In genomic region chr1:40143891-40144575, GRCh38 we compare ENCODE assay signal across 8 cellular contexts. TPM values are rescaled to one million over a fixed set of nuclear protein-coding genes. Genes with fewer than 3 reads are reported as not detected.
A peak's percentile ranks its signal among the peaks of the same experiment; 100 is the strongest.
DNase-seq lines count a peak whose midpoint lies in the region; ATAC-seq, FAIRE-seq and TF ChIP-seq lines count a peak whose summit lies in the region.

No MANE protein-coding gene starts in this region.

- H3K9ac ChIP-seq in endothelial cell of umbilical vein (replicated peaks; ENCODE audit: extremely low read depth, insufficient read depth, low read length) = no peak overlapping the region

- POLR2A ChIA-PET in CD4-positive, alpha-beta memory T cell (lab: Charles Lee; ENCODE audit: partially characterized antibody) = interaction anchor here (1.1 kb wide), 1 partner anchor 9 kb away, joined by 3 read pairs; no protein-coding TSS in a partner anchor
- POLR2A ChIA-PET in endothelial cell of umbilical vein (lab: Charles Lee) = interaction anchor here (0.6 kb wide), 1 partner anchor 191 kb away, joined by 3 read pairs; no protein-coding TSS in a partner anchor

- no peaks in the 10 kb centered on the region for H3K27me3 ChIP-seq in CD4-positive, alpha-beta memory T cell (ENCODE audit: insufficient read depth, low read length)
- H3K27me3 ChIP-seq in endothelial cell of umbilical vein (ENCODE audit: control insufficient read depth in 2 of 2, insufficient read depth in 2 of 2, low read length in 2 of 2) = peaks cover 22 to 37% of the 10 kb centered on the region in 2 experiments

- H3K4me1 Mint-ChIP-seq in CD4-positive, alpha-beta memory T cell = peaks cover 0 to 7% (median 3%) of the 10 kb centered on the region in 4 donors

- no peaks in the 10 kb centered on the region for H3K36me3 ChIP-seq in CD4-positive, alpha-beta memory T cell (ENCODE audit: insufficient read depth, low read length)
- no peaks in the 10 kb centered on the region for H3K36me3 ChIP-seq in endothelial cell of umbilical vein (ENCODE audit: control insufficient read depth in 2 of 2, extremely low read depth in 1 of 2, insufficient read depth in 2 of 2, low read length in 2 of 2)

- no TSS peak for BruUV-seq in endothelial cell of umbilical vein (replicated peaks; lab: Mats Ljungman, UMichigan)

- H3K9me1 ChIP-seq in endothelial cell of umbilical vein (replicated peaks; ENCODE audit: control insufficient read depth, extremely low read depth, insufficient read depth, low read length) = no peaks in the 10 kb centered on the region

- peak; percentile 74 to 76 for TF ChIP-seq CTCF in endothelial cell of umbilical vein (IDR thresholded peaks at IDR 0.05; ENCODE audit: extremely low read depth in 1 of 2, insufficient read depth in 1 of 2, low read depth in 1 of 2, low read length in 2 of 2)

- no peak overlapping the region for H3K4me3 ChIP-seq in CD4-positive, alpha-beta memory T cell (ENCODE audit: low read length in 2 of 2)
- no peak overlapping the region for H3K4me3 ChIP-seq in endothelial cell of umbilical vein (replicated peaks in 1 of 3; ENCODE audit: insufficient read depth in 1 of 3, low read depth in 1 of 3, low read length in 3 of 3)

- no peaks in the 10 kb centered on the region for H3K4me1 ChIP-seq in CD4-positive, alpha-beta memory T cell (ENCODE audit: insufficient read depth, low read length)
- H3K4me1 ChIP-seq in endothelial cell of umbilical vein (ENCODE audit: control insufficient read depth, extremely low read depth, insufficient read depth, low read length) = no peaks in the 10 kb centered on the region

- H3K9me3 Mint-ChIP-seq in CD4-positive, alpha-beta memory T cell = no peaks in the 10 kb centered on the region

- H3K4me3 Mint-ChIP-seq in CD4-positive, alpha-beta memory T cell = no peak overlapping the region

- CTCF ChIA-PET in CD4-positive, alpha-beta memory T cell (lab: Charles Lee; ENCODE audit: partially characterized antibody) = interaction anchor here (0.6 to 5.9 kb wide), 49 partner anchors 9 to 525 kb away, joined by 3 to 116 read pairs (median 4); partner anchors contain the start of genes SMAP2 and ZFP69B
- CTCF ChIA-PET in endothelial cell of umbilical vein (lab: Charles Lee) = interaction anchor here (0.6 to 5.7 kb wide), 100 partner anchors 10 to 626 kb away, joined by 3 to 292 read pairs (median 5); partner anchors contain the start of genes PPT1, RLF, SMAP2 and TMCO2

- H4K20me1 ChIP-seq in endothelial cell of umbilical vein (replicated peaks; ENCODE audit: control insufficient read depth, extremely low read depth, insufficient read depth, low read length) = no peaks in the 10 kb centered on the region

- H3K27me3 Mint-ChIP-seq in CD4-positive, alpha-beta memory T cell = peaks cover 13 to 30% of the 10 kb centered on the region in 2 donors

- H3K4me2 ChIP-seq in endothelial cell of umbilical vein (ENCODE audit: insufficient read depth, low read length) = no peak overlapping the region

- dilution Hi-C loops in endothelial cell of umbilical vein (cut with MboI; ENCODE audit: extremely low pct_ligation_motif_present, low sequenced_read_pairs) = no loop called here

- DNase-seq in CD4-positive, alpha-beta memory T cell = peak; percentile 60 to 65 (median 65)
- DNase-seq in HT1080 (ENCODE audit: low read depth) (peak; percentile 52), NCI-H82 treated with DMSO at 0.1 percent for 48 hours (lab: John Stamatoyannopoulos, UW; ENCODE audit: unreplicated experiment) (peak; percentile 64), endothelial cell of umbilical vein (ENCODE audit: low read depth, low spot score) (peak; percentile 67), myocyte (ENCODE audit: low read depth) (peak; percentile 83)
- DNase-seq in activated CD8-positive, alpha-beta memory T cell treated with anti-CD3 and anti-CD28 coated beads for 1 hour (ENCODE audit: extremely low read depth in 1 of 2, low read depth in 1 of 2) = peak; percentile 6 to 14
- DNase-seq in stimulated activated naive CD8-positive, alpha-beta T cell treated with anti-CD3 and anti-CD28 coated beads, Interleukin-15, Interleukin-2, amounts not matched to agents 100 U/mL and 50 U/mL, for 24 hours = peak; percentile 65

- no peaks in the 10 kb centered on the region for H3K79me2 ChIP-seq in endothelial cell of umbilical vein (ENCODE audit: control insufficient read depth, insufficient read depth, low read length)

- no peak for TF ChIP-seq POLR2A in endothelial cell of umbilical vein (IDR thresholded peaks at IDR 0.05; ENCODE audit: low read depth, low read length)

- H3K27ac Mint-ChIP-seq in CD4-positive, alpha-beta memory T cell = peak overlapping the region in 1 of 7 donors; percentile 12

- H3K36me3 Mint-ChIP-seq in CD4-positive, alpha-beta memory T cell = no peaks in the 10 kb centered on the region

- no peak overlapping the region for H3K27ac ChIP-seq in CD4-positive, alpha-beta memory T cell (ENCODE audit: low read depth, low read length)
- no peak overlapping the region for H3K27ac ChIP-seq in endothelial cell of umbilical vein (ENCODE audit: insufficient read depth, low read depth, low read length)

- no peak overlapping the region for H2AFZ ChIP-seq in endothelial cell of umbilical vein (ENCODE audit: low read depth, low read length)

- peak; percentile 76 for ATAC-seq in stimulated activated naive CD8-positive, alpha-beta T cell treated with anti-CD3 and anti-CD28 coated beads, Interleukin-15, Interleukin-2, amounts not matched to agents 100 U/mL and 50 U/mL, for 24 hours
- no peak for ATAC-seq in GM21515 (IDR thresholded peaks at IDR 0.05; ENCODE audit: unreplicated experiment)

- FAIRE-seq in endothelial cell of umbilical vein (lab: Jason Lieb, UNC) = peak; percentile 98

- no peaks in the 10 kb centered on the region for H3K9me3 ChIP-seq in CD4-positive, alpha-beta memory T cell (ENCODE audit: control insufficient read depth in 1 of 2, low read length in 2 of 2)
- H3K9me3 ChIP-seq in endothelial cell of umbilical vein (replicated peaks; ENCODE audit: control insufficient read depth, insufficient read depth, low read length) = no peaks in the 10 kb centered on the region

- intact Hi-C loops in CD4-positive, alpha-beta memory T cell (cut with micrococcal nuclease) = loop anchor here (1.0 to 10.0 kb wide), 6 partner anchors 49 to 525 kb away; partner anchors contain the start of gene PPT1
- intact Hi-C loops in endothelial cell of umbilical vein (cut with micrococcal nuclease) = loop anchor here (1.0 to 2.0 kb wide), 4 partner anchors 59 to 294 kb away; no protein-coding TSS in a partner anchor

TF ChIP-seq in endothelial cell of umbilical vein, 7 proteins besides CTCF, POLR2A, EP300 and RAD21:
- TF ChIP-seq JUN (IDR thresholded peaks at IDR 0.05; ENCODE audit: borderline replicate concordance, insufficient read depth, insufficient read length, low read depth) (no peak), EZH2 (IDR thresholded peaks at IDR 0.05; ENCODE audit: borderline replicate concordance, low read depth, low read length, severe bottlenecking) (no peak), MYC (IDR thresholded peaks at IDR 0.05; ENCODE audit: low read depth, low read length) (no peak), MAX (IDR thresholded peaks at IDR 0.05; ENCODE audit: insufficient read depth, insufficient read length) (no peak), GATA2 (IDR thresholded peaks at IDR 0.05; ENCODE audit: insufficient read depth, insufficient read length, low read depth, low read length) (no peak), POLR2AphosphoS5 (IDR thresholded peaks at IDR 0.05; ENCODE audit: insufficient read depth, low read depth, low read length) (no peak), FOS (IDR thresholded peaks at IDR 0.05; ENCODE audit: borderline replicate concordance, insufficient read depth, low read length) (no peak)

RNA-seq across cellular contexts. Expression of gene RLF, which starts 17.2 kb away (rescaled TPM):
- total RNA-seq in CD4-positive, alpha-beta memory T cell = 10 to 100 TPM; 23.0 to 23.4 TPM
- 1 to 10 TPM; 7.6 to 9.9 TPM for polyA plus RNA-seq in CD4-positive, alpha-beta memory T cell
- total RNA-seq in HT1080 (2014; rRNA removed; shearing (Covaris generic)) = 9.0 and 10.7 TPM in 2 replicates
- 8.1 and 10.1 TPM in 2 replicates for polyA plus RNA-seq in HT1080 (2015; cell fraction: cytosol; rRNA removed)
- 18.3 and 18.7 TPM in 2 replicates for polyA plus RNA-seq in HT1080 (2015; cell fraction: nucleus; rRNA removed)
- total RNA-seq in endothelial cell of umbilical vein (9.0 and 9.4 TPM in 2 replicates), myocyte (20.8 and 22.9 TPM in 2 replicates)
- polyA plus RNA-seq in endothelial cell of umbilical vein = 1.6 and 2.7 TPM in 2 replicates
- polyA plus RNA-seq in endothelial cell of umbilical vein (2011; cell fraction: cytosol; rRNA removed) = 3.2 and 3.7 TPM in 2 replicates
- polyA plus RNA-seq in endothelial cell of umbilical vein (2011; cell fraction: nucleus; rRNA removed) = 9.7 and 11.2 TPM in 2 replicates
- polyA plus RNA-seq in endothelial cell of umbilical vein (2012) = 5.6 and 6.2 TPM in 2 replicates
- 8.0 and 8.3 TPM in 2 replicates for polyA minus RNA-seq in endothelial cell of umbilical vein
- 8.5 TPM for polyA minus RNA-seq in endothelial cell of umbilical vein (2011; cell fraction: cytosol; rRNA and poly(A)+ RNA removed)
- polyA minus RNA-seq in endothelial cell of umbilical vein (2011; cell fraction: nucleus; rRNA and poly(A)+ RNA removed) = 9.3 and 14.5 TPM in 2 replicates
- 3.9 TPM for polyA plus RNA-seq in myocyte (2012)

RNA-seq across cellular contexts. Expression of gene PPT1, which starts 47.0 kb away (rescaled TPM):
- total RNA-seq in CD4-positive, alpha-beta memory T cell = 10 to 100 TPM; 56.7 to 64.8 TPM
- 100 to 1,000 TPM; 175 to 292 TPM for polyA plus RNA-seq in CD4-positive, alpha-beta memory T cell
- 70.5 and 89.1 TPM in 2 replicates for total RNA-seq in HT1080 (2014; rRNA removed; shearing (Covaris generic))
- 99.6 and 101 TPM in 2 replicates for polyA plus RNA-seq in HT1080 (2015; cell fraction: cytosol; rRNA removed)
- polyA plus RNA-seq in HT1080 (2015; cell fraction: nucleus; rRNA removed) = 115 and 123 TPM in 2 replicates
- 121 and 131 TPM in 2 replicates for total RNA-seq in endothelial cell of umbilical vein
- polyA plus RNA-seq in endothelial cell of umbilical vein = 53.3 and 58.0 TPM in 2 replicates
- 62.8 and 70.7 TPM in 2 replicates for polyA plus RNA-seq in endothelial cell of umbilical vein (2011; cell fraction: cytosol; rRNA removed)
- 30.8 and 36.8 TPM in 2 replicates for polyA plus RNA-seq in endothelial cell of umbilical vein (2011; cell fraction: nucleus; rRNA removed)
- 87.7 and 126 TPM in 2 replicates for polyA plus RNA-seq in endothelial cell of umbilical vein (2012)
- polyA minus RNA-seq in endothelial cell of umbilical vein = 81.5 and 136 TPM in 2 replicates
- 60.6 TPM for polyA minus RNA-seq in endothelial cell of umbilical vein (2011; cell fraction: cytosol; rRNA and poly(A)+ RNA removed)
- polyA minus RNA-seq in endothelial cell of umbilical vein (2011; cell fraction: nucleus; rRNA and poly(A)+ RNA removed) = 25.8 TPM in 2 replicates
- 42.0 and 46.4 TPM in 2 replicates for total RNA-seq in myocyte
- 38.8 TPM for polyA plus RNA-seq in myocyte (2012)

Comparison
In these comparisons a context has a peak if more than half of its experiments do, and no peak if none do; other contexts are left out.
1. DNase-seq: peak in every context shown above with its lines; median percentile 83 in myocyte; 67 in endothelial cell of umbilical vein; 65 in CD4-positive, alpha-beta memory T cell; 65 in stimulated activated naive CD8-positive, alpha-beta T cell treated with anti-CD3 and anti-CD28 coated beads, Interleukin-15, Interleukin-2, amounts not matched to agents 100 U/mL and 50 U/mL, for 24 hours; 64 in NCI-H82 treated with DMSO at 0.1 percent for 48 hours; 52 in HT1080; 10 in activated CD8-positive, alpha-beta memory T cell treated with anti-CD3 and anti-CD28 coated beads for 1 hour.